1 cellular context compared by ENCODE assay signal in genomic region chr22:25748704-25749103, GRCh38.
TF ChIP-seq lines count a peak whose summit lies in the region.

No MANE protein-coding gene starts in this region.

TF ChIP-seq in HepG2, 621 proteins besides CTCF, POLR2A, EP300 and RAD21 (continued from another document and continues in another):
- no peak for TF ChIP-seq CEBPZ (IDR thresholded peaks at IDR 0.05; ENCODE audit: low read length)
- TF ChIP-seq ZNF644 (CRISPR knock-in tag; IDR thresholded peaks at IDR 0.05; ENCODE audit: low read depth) = peak; percentile 88
- no peak for TF ChIP-seq HOXA5 (CRISPR knock-in tag; IDR thresholded peaks at IDR 0.05)
- no peak for TF ChIP-seq EEA1 (CRISPR knock-in tag; IDR thresholded peaks at IDR 0.05; ENCODE audit: borderline replicate concordance)
- TF ChIP-seq MTF2 (CRISPR knock-in tag; IDR thresholded peaks at IDR 0.05; ENCODE audit: borderline replicate concordance) = no peak
- TF ChIP-seq, protein P1, sequence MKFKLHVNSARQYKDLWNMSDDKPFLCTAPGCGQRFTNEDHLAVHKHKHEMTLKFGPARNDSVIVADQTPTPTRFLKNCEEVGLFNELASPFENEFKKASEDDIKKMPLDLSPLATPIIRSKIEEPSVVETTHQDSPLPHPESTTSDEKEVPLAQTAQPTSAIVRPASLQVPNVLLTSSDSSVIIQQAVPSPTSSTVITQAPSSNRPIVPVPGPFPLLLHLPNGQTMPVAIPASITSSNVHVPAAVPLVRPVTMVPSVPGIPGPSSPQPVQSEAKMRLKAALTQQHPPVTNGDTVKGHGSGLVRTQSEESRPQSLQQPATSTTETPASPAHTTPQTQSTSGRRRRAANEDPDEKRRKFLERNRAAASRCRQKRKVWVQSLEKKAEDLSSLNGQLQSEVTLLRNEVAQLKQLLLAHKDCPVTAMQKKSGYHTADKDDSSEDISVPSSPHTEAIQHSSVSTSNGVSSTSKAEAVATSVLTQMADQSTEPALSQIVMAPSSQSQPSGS (CRISPR knock-in tag; IDR thresholded peaks at IDR 0.05) = no peak
- TF ChIP-seq ZMYM3 (CRISPR knock-in tag; IDR thresholded peaks at IDR 0.05) = peak; percentile 46; the same call in 1 of the 2 replicates
- TF ChIP-seq BHLHE40 (IDR thresholded peaks at IDR 0.05; ENCODE audit: low read length) = 0 out of 2 replicates have a peak, but pooled peaks have one; percentile 23
- TF ChIP-seq HNF4G (IDR thresholded peaks at IDR 0.05; ENCODE audit: borderline replicate concordance, low read depth, low read length) = peak; percentile 63
- no peak for TF ChIP-seq HNF4G (CRISPR knock-in tag; IDR thresholded peaks at IDR 0.05; ENCODE audit: borderline replicate concordance, low read depth)
- TF ChIP-seq HMG20A (CRISPR knock-in tag; IDR thresholded peaks at IDR 0.05; ENCODE audit: borderline replicate concordance) = 0 out of 2 replicates have a peak, but pooled peaks have one; percentile 21
- peak; percentile 62 for TF ChIP-seq PHF21A (CRISPR knock-in tag; IDR thresholded peaks at IDR 0.05)
- no peak for TF ChIP-seq ELF3 (CRISPR knock-in tag; IDR thresholded peaks at IDR 0.05)
- TF ChIP-seq SMAD9 (CRISPR knock-in tag; IDR thresholded peaks at IDR 0.05) = no peak
- TF ChIP-seq, protein P2, sequence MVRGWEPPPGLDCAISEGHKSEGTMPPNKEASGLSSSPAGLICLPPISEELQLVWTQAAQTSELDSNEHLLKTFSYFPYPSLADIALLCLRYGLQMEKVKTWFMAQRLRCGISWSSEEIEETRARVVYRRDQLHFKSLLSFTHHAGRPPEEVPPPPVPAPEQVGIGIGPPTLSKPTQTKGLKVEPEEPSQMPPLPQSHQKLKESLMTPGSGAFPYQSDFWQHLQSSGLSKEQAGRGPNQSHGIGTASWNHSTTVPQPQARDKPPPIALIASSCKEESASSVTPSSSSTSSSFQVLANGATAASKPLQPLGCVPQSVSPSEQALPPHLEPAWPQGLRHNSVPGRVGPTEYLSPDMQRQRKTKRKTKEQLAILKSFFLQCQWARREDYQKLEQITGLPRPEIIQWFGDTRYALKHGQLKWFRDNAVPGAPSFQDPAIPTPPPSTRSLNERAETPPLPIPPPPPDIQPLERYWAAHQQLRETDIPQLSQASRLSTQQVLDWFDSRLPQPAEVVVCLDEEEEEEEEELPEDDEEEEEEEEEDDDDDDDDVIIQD (CRISPR knock-in tag; IDR thresholded peaks at IDR 0.05; ENCODE audit: low read depth) = 0 out of 2 replicates have a peak, but pooled peaks have one; percentile 35
- 0 out of 2 replicates have a peak, but pooled peaks have one; percentile 19 for TF ChIP-seq ZNF605 (CRISPR knock-in tag; IDR thresholded peaks at IDR 0.05)
- TF ChIP-seq, protein P3, sequence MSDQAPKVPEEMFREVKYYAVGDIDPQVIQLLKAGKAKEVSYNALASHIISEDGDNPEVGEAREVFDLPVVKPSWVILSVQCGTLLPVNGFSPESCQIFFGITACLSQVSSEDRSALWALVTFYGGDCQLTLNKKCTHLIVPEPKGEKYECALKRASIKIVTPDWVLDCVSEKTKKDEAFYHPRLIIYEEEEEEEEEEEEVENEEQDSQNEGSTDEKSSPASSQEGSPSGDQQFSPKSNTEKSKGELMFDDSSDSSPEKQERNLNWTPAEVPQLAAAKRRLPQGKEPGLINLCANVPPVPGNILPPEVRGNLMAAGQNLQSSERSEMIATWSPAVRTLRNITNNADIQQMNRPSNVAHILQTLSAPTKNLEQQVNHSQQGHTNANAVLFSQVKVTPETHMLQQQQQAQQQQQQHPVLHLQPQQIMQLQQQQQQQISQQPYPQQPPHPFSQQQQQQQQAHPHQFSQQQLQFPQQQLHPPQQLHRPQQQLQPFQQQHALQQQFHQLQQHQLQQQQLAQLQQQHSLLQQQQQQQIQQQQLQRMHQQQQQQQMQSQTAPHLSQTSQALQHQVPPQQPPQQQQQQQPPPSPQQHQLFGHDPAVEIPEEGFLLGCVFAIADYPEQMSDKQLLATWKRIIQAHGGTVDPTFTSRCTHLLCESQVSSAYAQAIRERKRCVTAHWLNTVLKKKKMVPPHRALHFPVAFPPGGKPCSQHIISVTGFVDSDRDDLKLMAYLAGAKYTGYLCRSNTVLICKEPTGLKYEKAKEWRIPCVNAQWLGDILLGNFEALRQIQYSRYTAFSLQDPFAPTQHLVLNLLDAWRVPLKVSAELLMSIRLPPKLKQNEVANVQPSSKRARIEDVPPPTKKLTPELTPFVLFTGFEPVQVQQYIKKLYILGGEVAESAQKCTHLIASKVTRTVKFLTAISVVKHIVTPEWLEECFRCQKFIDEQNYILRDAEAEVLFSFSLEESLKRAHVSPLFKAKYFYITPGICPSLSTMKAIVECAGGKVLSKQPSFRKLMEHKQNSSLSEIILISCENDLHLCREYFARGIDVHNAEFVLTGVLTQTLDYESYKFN (CRISPR knock-in tag; conservative IDR thresholded peaks at IDR 0.05) = peak; percentile 57; the same call in 1 of the 2 replicates
- TF ChIP-seq, protein P4, sequence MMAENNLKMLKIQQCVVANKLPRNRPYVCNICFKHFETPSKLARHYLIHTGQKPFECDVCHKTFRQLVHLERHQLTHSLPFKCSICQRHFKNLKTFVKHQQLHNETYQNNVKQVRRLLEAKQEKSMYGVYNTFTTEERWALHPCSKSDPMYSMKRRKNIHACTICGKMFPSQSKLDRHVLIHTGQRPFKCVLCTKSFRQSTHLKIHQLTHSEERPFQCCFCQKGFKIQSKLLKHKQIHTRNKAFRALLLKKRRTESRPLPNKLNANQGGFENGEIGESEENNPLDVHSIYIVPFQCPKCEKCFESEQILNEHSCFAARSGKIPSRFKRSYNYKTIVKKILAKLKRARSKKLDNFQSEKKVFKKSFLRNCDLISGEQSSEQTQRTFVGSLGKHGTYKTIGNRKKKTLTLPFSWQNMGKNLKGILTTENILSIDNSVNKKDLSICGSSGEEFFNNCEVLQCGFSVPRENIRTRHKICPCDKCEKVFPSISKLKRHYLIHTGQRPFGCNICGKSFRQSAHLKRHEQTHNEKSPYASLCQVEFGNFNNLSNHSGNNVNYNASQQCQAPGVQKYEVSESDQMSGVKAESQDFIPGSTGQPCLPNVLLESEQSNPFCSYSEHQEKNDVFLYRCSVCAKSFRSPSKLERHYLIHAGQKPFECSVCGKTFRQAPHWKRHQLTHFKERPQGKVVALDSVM (CRISPR knock-in tag; IDR thresholded peaks at IDR 0.05) = no peak
- TF ChIP-seq ZNF557 (CRISPR knock-in tag; IDR thresholded peaks at IDR 0.05) = no peak
- no peak for TF ChIP-seq ZBTB1 (CRISPR knock-in tag; IDR thresholded peaks at IDR 0.05; ENCODE audit: borderline replicate concordance)
- no peak for TF ChIP-seq CHD2 (IDR thresholded peaks at IDR 0.05; ENCODE audit: low read depth, low read length)
- TF ChIP-seq PITX1 (CRISPR knock-in tag; IDR thresholded peaks at IDR 0.05) = 0 out of 2 replicates have a peak, but pooled peaks have one; percentile 16
- peak; percentile 29; the same call in 1 of the 2 replicates for TF ChIP-seq GATAD2A (CRISPR knock-in tag; IDR thresholded peaks at IDR 0.05)
- peak; percentile 61 for TF ChIP-seq SALL1 (CRISPR knock-in tag; IDR thresholded peaks at IDR 0.05)
- TF ChIP-seq ZNF558 (CRISPR knock-in tag; IDR thresholded peaks at IDR 0.05; ENCODE audit: borderline replicate concordance) = no peak
- 0 out of 2 replicates have a peak, but pooled peaks have one; percentile 16 for TF ChIP-seq FOXK1 (CRISPR knock-in tag; IDR thresholded peaks at IDR 0.05; ENCODE audit: borderline replicate concordance, low read depth)
- TF ChIP-seq ARID5B (CRISPR knock-in tag; IDR thresholded peaks at IDR 0.05) = peak; percentile 42; the same call in 1 of the 2 replicates
- TF ChIP-seq HOXA3 (CRISPR knock-in tag; IDR thresholded peaks at IDR 0.05) = peak; percentile 34; the same call in 1 of the 2 replicates
- no peak for TF ChIP-seq ZNF207 (IDR thresholded peaks at IDR 0.05; ENCODE audit: borderline replicate concordance)
- TF ChIP-seq ZNF83 (CRISPR knock-in tag; IDR thresholded peaks at IDR 0.05; ENCODE audit: borderline replicate concordance) = no peak
- TF ChIP-seq, protein P5, sequence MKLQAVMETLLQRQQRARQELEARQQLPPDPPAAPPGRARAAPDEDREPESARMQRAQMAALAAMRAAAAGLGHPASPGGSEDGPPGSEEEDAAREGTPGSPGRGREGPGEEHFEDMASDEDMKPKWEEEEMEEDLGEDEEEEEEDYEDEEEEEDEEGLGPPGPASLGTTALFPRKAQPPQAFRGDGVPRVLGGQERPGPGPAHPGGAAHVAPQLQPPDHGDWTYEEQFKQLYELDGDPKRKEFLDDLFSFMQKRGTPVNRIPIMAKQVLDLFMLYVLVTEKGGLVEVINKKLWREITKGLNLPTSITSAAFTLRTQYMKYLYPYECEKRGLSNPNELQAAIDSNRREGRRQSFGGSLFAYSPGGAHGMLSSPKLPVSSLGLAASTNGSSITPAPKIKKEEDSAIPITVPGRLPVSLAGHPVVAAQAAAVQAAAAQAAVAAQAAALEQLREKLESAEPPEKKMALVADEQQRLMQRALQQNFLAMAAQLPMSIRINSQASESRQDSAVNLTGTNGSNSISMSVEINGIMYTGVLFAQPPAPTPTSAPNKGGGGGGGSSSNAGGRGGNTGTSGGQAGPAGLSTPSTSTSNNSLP (IDR thresholded peaks at IDR 0.05; ENCODE audit: low read depth, low read length) = peak; percentile 58
- no peak for TF ChIP-seq NR2F6 (IDR thresholded peaks at IDR 0.05)
- 0 out of 2 replicates have a peak, but pooled peaks have one; percentile 5 for TF ChIP-seq NR2F6 (CRISPR knock-in tag; IDR thresholded peaks at IDR 0.05)
